Comparison of ENCODE assay signal across 8 cellular contexts in the genomic region with DNA sequence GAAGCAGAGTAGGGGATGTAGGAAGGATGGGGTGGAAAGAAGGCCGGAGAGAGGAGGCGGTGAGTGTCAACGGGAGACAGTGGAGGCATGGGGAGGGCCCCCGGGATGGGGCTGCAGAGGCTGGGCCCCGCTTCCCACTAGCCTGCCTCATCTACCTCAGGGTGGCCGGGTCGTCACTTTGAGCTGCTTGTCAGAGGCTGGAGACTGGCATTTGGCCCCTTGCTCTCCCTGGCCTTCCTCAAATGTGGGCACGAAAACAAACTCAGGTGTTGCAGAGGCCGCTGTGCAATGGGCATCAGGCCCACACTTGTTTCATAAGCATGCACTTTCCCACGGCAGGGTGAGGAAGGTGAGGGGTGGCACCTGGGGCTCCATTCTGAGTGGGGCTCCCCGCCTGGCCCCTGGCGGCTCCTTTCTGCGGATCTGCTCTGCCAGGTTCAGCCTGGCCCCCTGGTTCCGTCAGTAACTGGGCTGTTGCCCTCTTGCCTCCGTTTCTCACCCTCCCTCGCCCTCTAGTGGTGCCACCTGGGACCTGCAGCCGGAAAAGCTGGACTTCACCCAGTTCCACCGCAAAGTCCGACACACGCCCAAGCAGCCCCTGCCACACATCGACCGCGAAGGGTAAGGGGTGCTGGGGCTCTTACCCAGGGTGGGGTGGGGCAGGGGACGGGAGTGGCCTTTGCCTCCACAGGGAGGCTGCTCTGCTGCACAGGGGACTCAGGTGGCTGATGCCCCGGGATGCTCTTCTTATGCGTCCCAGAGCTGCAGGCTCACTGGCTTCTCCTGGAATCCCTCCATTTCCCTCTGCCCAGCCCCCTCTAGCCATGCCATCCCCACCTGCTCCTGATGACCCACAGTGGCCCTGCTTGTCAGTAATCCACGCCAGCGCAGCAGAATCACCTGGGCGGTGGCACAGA.
DNase-seq lines count a peak whose midpoint lies in the region; ATAC-seq and TF ChIP-seq lines count a peak whose summit lies in the region.

No MANE protein-coding gene starts in this region.

- H2BK120ac ChIP-seq in IMR-90 (ENCODE audit: low read depth, low read length): peak overlapping the region; percentile 27; the same call in 1 of the 2 replicates

- peak overlapping the region; percentile 39; the same call in 1 of the 2 replicates for H3K4ac ChIP-seq in IMR-90 (ENCODE audit: low read depth, low read length)

- H3K18ac ChIP-seq in IMR-90 (ENCODE audit: low read depth, low read length): no peak overlapping the region

- CTCF ChIA-PET in IMR-90 (lab: Yijun Ruan, JAX): interaction anchor here (0.7 to 2.8 kb wide), 3 partner anchors 39 to 188 kb away, joined by 3 to 17 read pairs (median 3); no protein-coding TSS in a partner anchor

- H3K36me3 ChIP-seq in IMR-90 (ENCODE audit: control insufficient read depth, insufficient read depth, low read length) (peaks cover 29% of the 10 kb centered on the region), brain microvascular endothelial cell (replicated peaks) (peaks cover 31% of the 10 kb centered on the region)

- POLR2A ChIA-PET in IMR-90 (lab: Charles Lee; ENCODE audit: unreplicated experiment): no interaction called here

- no peak overlapping the region for H3K56ac ChIP-seq in IMR-90 (ENCODE audit: extremely low read depth, insufficient read depth, low read length)

- H3K9me3 ChIP-seq in IMR-90 (ENCODE audit: control insufficient read depth, insufficient read depth, low read length): no peaks in the 10 kb centered on the region

- 64% methylated on average over 8 of the region's 29 CpGs; no CpG with 5 or more reads in 1 of the 2 experiments for WGBS in IMR-90 (ENCODE audit: extremely low coverage in 2 of 2, insufficient read length in 1 of 2), 2 experiments

- intact Hi-C loops in IMR-90 (cut with micrococcal nuclease): loop anchor here (1.0 to 10.0 kb wide), 4 partner anchors 59 to 432 kb away; no protein-coding TSS in a partner anchor

- in situ Hi-C loops in Caki2 (cut with HindIII; ENCODE audit: low pct_unique_long_range_greater_than_20kb, low sequenced_read_pairs): no loop called here
- in situ Hi-C loops in IMR-90 (cut with MboI; ENCODE audit: low sequenced_read_pairs): loop anchor here (5.0 kb wide), 2 partner anchors 117 to 187 kb away; no protein-coding TSS in a partner anchor
- in situ Hi-C loops in brain microvascular endothelial cell (cut with HindIII; ENCODE audit: low pct_ligation_motif_present, low sequenced_read_pairs): no loop called here

- no peaks in the 10 kb centered on the region for H3K27me3 ChIP-seq in IMR-90 (ENCODE audit: control insufficient read depth, insufficient read depth, low read length)
- H3K27me3 ChIP-seq in brain microvascular endothelial cell (replicated peaks): no peaks in the 10 kb centered on the region

- ATAC-seq in IMR-90 (ENCODE audit: low read depth) (peak; percentile 36), GM19328 (IDR thresholded peaks at IDR 0.05; ENCODE audit: unreplicated experiment) (no peak), GM19463 (IDR thresholded peaks at IDR 0.05; ENCODE audit: unreplicated experiment) (no peak)

- peaks cover 25% of the 10 kb centered on the region for H3K4me1 ChIP-seq in IMR-90 (ENCODE audit: control insufficient read depth, insufficient read depth, low read length)

- TF ChIP-seq CTCF in IMR-90 (conservative IDR thresholded peaks at IDR 0.05; ENCODE audit: low read depth, low read length): peak; percentile 82
- peak; percentile 95 for TF ChIP-seq CTCF in brain microvascular endothelial cell (IDR thresholded peaks at IDR 0.05; ENCODE audit: low read depth, low read length, missing control alignments)

- H4K91ac ChIP-seq in IMR-90 (ENCODE audit: insufficient read depth, low read depth, low read length): 0 out of 2 replicates have a peak overlapping the region, but pooled peaks have one; percentile 4

- no TSS peak for BruUV-seq in IMR-90 (replicated peaks; lab: Mats Ljungman, UMichigan)

- H3K79me1 ChIP-seq in IMR-90 (ENCODE audit: low read depth in 1 of 2, low read length in 2 of 2): peaks cover 42 to 96% of the 10 kb centered on the region in 2 experiments

- DNase-seq in Caki2 (ENCODE audit: low read depth): peak; percentile 8
- DNase-seq in IMR-90: peak; percentile 36
- DNase-seq in T1000 (lab: John Stamatoyannopoulos, UW): peak; percentile 39
- DNase-seq in brain microvascular endothelial cell: no peak
- peak; percentile 84 for DNase-seq in islet precursor cell
- DNase-seq in stimulated activated CD4-positive, alpha-beta T cell treated with anti-CD3 and anti-CD28 coated beads, Interleukin-15, amount 100 ng/mL, for 24 hours: peak; percentile 69

- H4K8ac ChIP-seq in IMR-90 (ENCODE audit: low read depth in 2 of 2, low read length in 2 of 2): peak overlapping the region in 1 of 2 experiments; percentile 7; a peak in 2 of 4 replicates

- H3K14ac ChIP-seq in IMR-90 (replicated peaks; ENCODE audit: low read depth, low read length): no peak overlapping the region

- H3K4me3 ChIP-seq in IMR-90 (ENCODE audit: insufficient read depth, low read depth, low read length) (no peak overlapping the region), brain microvascular endothelial cell (ENCODE audit: low read depth, low read length) (no peak overlapping the region)

- peaks cover 40% of the 10 kb centered on the region for H4K20me1 ChIP-seq in IMR-90 (ENCODE audit: insufficient read depth, low read length)

- H2AFZ ChIP-seq in IMR-90 (replicated peaks; ENCODE audit: low read length, poor library complexity): peak overlapping the region; percentile 60

- dilution Hi-C loops in IMR-90 (cut with HindIII; ENCODE audit: low sequenced_read_pairs, unreplicated experiment): no loop called here

- peaks cover 23% of the 10 kb centered on the region for H3K9me1 ChIP-seq in IMR-90 (ENCODE audit: insufficient read depth, low read length)

- H2BK5ac ChIP-seq in IMR-90 (ENCODE audit: low read depth, low read length, poor library complexity, severe bottlenecking): peak overlapping the region; percentile 18

- no peak overlapping the region for H2BK15ac ChIP-seq in IMR-90 (ENCODE audit: low read depth, low read length)

- no peak overlapping the region for H3K4me2 ChIP-seq in IMR-90 (ENCODE audit: low read depth, low read length)

- peak overlapping the region; percentile 60 for H2AK9ac ChIP-seq in IMR-90 (replicated peaks; ENCODE audit: low read depth, low read length, poor library complexity)

- H3K9ac ChIP-seq in IMR-90 (ENCODE audit: low read depth, low read length): no peak overlapping the region

- no peak overlapping the region for H4K5ac ChIP-seq in IMR-90 (ENCODE audit: low read depth, low read length)

- H2AK5ac ChIP-seq in IMR-90 (ENCODE audit: low read depth, low read length): peak overlapping the region; percentile 76

- no peak for TF ChIP-seq POLR2A in IMR-90 (IDR thresholded peaks at IDR 0.05; ENCODE audit: low read depth, low read length)

- H3K23ac ChIP-seq in IMR-90 (ENCODE audit: low read depth, low read length): no peak overlapping the region

- H3K27ac ChIP-seq in IMR-90 (ENCODE audit: insufficient read depth, low read length) (no peak overlapping the region), brain microvascular endothelial cell (no peak overlapping the region)

- H2BK20ac ChIP-seq in IMR-90 (ENCODE audit: low read depth, low read length): no peak overlapping the region; the same call in 1 of the 2 replicates

- peak; percentile 88 for TF ChIP-seq RAD21 in IMR-90 (IDR thresholded peaks at IDR 0.05; ENCODE audit: low read length)

TF ChIP-seq in IMR-90, 13 proteins besides CTCF, POLR2A, EP300 and RAD21:
- TF ChIP-seq SMC3 (IDR thresholded peaks at IDR 0.05; ENCODE audit: low read depth, low read length) (peak; percentile 88), RCOR1 (IDR thresholded peaks at IDR 0.05; ENCODE audit: insufficient replicate concordance, low read length) (no peak), MAZ (IDR thresholded peaks at IDR 0.05; ENCODE audit: borderline replicate concordance, low read depth, low read length) (no peak; the same call in 1 of the 2 replicates), CHD1 (IDR thresholded peaks at IDR 0.05; ENCODE audit: low read depth, low read length) (no peak)
- TF ChIP-seq, protein P1, sequence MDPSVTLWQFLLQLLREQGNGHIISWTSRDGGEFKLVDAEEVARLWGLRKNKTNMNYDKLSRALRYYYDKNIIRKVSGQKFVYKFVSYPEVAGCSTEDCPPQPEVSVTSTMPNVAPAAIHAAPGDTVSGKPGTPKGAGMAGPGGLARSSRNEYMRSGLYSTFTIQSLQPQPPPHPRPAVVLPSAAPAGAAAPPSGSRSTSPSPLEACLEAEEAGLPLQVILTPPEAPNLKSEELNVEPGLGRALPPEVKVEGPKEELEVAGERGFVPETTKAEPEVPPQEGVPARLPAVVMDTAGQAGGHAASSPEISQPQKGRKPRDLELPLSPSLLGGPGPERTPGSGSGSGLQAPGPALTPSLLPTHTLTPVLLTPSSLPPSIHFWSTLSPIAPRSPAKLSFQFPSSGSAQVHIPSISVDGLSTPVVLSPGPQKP (IDR thresholded peaks at IDR 0.05; ENCODE audit: borderline replicate concordance, low read depth, low read length): no peak
